In the genomic region with DNA sequence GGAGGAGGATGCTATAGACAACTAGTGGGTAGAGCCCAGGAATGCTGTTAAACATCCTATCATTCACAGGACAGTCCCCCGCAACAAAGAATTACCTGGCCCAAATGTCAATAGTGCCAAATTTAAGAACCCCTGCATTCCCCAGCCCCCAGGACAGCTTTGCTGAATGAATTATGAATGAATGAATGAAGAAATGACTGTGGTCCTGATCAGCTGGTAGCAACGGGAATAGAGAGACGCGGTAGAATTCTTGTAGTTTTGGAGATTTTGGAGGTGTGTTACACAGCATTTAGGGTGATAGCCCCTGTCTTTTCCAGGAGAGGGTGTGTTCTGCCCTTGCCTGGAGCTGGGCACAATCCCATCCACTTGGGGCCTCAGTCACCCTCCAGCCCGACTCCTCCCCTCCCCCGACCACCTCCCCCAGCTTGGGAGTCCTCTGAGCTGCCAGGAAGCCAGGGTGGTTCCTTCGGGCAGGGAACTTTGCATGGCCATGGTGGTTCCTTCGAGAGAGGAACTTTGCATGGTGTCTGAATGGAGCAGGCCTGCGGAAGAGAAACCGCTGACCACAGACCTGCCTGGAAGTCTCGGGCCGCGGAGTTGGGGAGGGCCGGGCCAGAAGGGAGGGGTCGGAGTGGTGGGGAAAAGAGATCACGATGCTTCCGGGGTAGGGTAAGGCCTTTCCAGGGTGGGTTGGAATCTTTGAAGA, we compare ENCODE assay signal across 11 cellular contexts. TPM values are rescaled to one million over a fixed set of nuclear protein-coding genes. Genes with fewer than 3 reads are reported as not detected.
DNase-seq lines count a peak whose midpoint lies in the region; ATAC-seq and TF ChIP-seq lines count a peak whose summit lies in the region.
"Had no signal": no experiment of that assay in that cellular context is flagged by ENCODE, and none has a peak within 500 bp of the region (broad histone marks: within the 10 kb centered on the region; RNA-seq: fewer than 3 reads in every experiment).

No MANE protein-coding gene starts in this region.

- no peak for ATAC-seq in GM21423 (IDR thresholded peaks at IDR 0.05; ENCODE audit: unreplicated experiment)
- no peak for ATAC-seq in GM19463 (IDR thresholded peaks at IDR 0.05; ENCODE audit: unreplicated experiment)

- no peak overlapping the region for H3K4me3 ChIP-seq in Karpas-422 (ENCODE audit: low read length)

- no peaks in the 10 kb centered on the region for H3K27me3 ChIP-seq in Karpas-422 (ENCODE audit: low read length)

- POLR2A ChIA-PET in HEK293T (lab: Yijun Ruan, JAX) = no interaction called here

- no peaks in the 10 kb centered on the region for H3K9me2 ChIP-seq in Karpas-422 (replicated peaks; ENCODE audit: insufficient read depth, low read length)

- peaks cover 6% of the 10 kb centered on the region for H3K36me3 Mint-ChIP-seq in brain

- CTCF ChIA-PET in HEK293T (lab: Yijun Ruan, JAX) = no interaction called here

- no peak overlapping the region for H3K27ac ChIP-seq in Karpas-422 (ENCODE audit: low read length)

- peaks cover 13 to 57% (median 25%) of the 10 kb centered on the region in 5 experiments for H3K9me3 Mint-ChIP-seq in brain

- peaks cover 11% of the 10 kb centered on the region for H3K4me1 Mint-ChIP-seq in brain

- peak overlapping the region in 3 of 5 experiments; percentile 65 to 75 (median 73) for H3K4me3 Mint-ChIP-seq in brain

- H3K4me2 ChIP-seq in Karpas-422 (ENCODE audit: low read depth, low read length, poor library complexity, severe bottlenecking) = peak overlapping the region; percentile 44

- H4K20me1 ChIP-seq in Karpas-422 (ENCODE audit: insufficient read depth, low read depth, low read length) = no peaks in the 10 kb centered on the region

- TF ChIP-seq CTCF in brain (conservative IDR thresholded peaks at IDR 0.05) = no peak

- peaks cover 23% of the 10 kb centered on the region for H3K4me1 ChIP-seq in Karpas-422 (ENCODE audit: low read length)

- no peak overlapping the region for H2AFZ ChIP-seq in Karpas-422 (ENCODE audit: low read length)

- DNase-seq in Ammon's horn (ENCODE audit: low spot score) (peak; percentile 48), Karpas-422 (no peak), medulla oblongata (ENCODE audit: extremely low spot score) (peak; percentile 65), HEK293T (ENCODE audit: extremely low spot score) (no peak), DMS 273 treated with DMSO at 0.1 percent for 48 hours (lab: John Stamatoyannopoulos, UW) (no peak)
- DNase-seq: activated gamma-delta T cell; CD4-positive, CD25-positive, alpha-beta regulatory T cell had no signal

- no peak overlapping the region for H3K9ac ChIP-seq in Karpas-422 (ENCODE audit: low read length)

- H3K36me3 ChIP-seq in Karpas-422 (ENCODE audit: insufficient read depth, low read length) = no peaks in the 10 kb centered on the region

- H3K9me3 ChIP-seq in Karpas-422 (ENCODE audit: low read length) = no peaks in the 10 kb centered on the region

- peaks cover 81% of the 10 kb centered on the region for H3K27me3 Mint-ChIP-seq in brain

- H3K79me2 ChIP-seq in Karpas-422 (ENCODE audit: low read length) = no peaks in the 10 kb centered on the region

- H3K27ac Mint-ChIP-seq in brain = no peak overlapping the region
- H3K27ac Mint-ChIP-seq: CD4-positive, CD25-positive, alpha-beta regulatory T cell had no signal

TF ChIP-seq in HEK293T, 16 proteins besides CTCF, POLR2A, EP300 and RAD21:
- TF ChIP-seq ELF4 (IDR thresholded peaks at IDR 0.05) (no peak), LEF1 (IDR thresholded peaks at IDR 0.05; ENCODE audit: borderline replicate concordance) (no peak), FOXM1 (IDR thresholded peaks at IDR 0.05; ENCODE audit: borderline replicate concordance) (no peak), ARNT (IDR thresholded peaks at IDR 0.05) (no peak), L3MBTL2 (conservative IDR thresholded peaks at IDR 0.05) (no peak), SP1 (IDR thresholded peaks at IDR 0.05) (no peak), ZNF384 (IDR thresholded peaks at IDR 0.05) (no peak), FOXK2 (IDR thresholded peaks at IDR 0.05) (no peak), BHLHE40 (IDR thresholded peaks at IDR 0.05; ENCODE audit: borderline replicate concordance) (no peak), SUZ12 (IDR thresholded peaks at IDR 0.05) (no peak), HDGF (IDR thresholded peaks at IDR 0.05; ENCODE audit: borderline replicate concordance) (no peak), FOXA1 (IDR thresholded peaks at IDR 0.05) (no peak)

RNA-seq across cellular contexts. Expression of a gene that starts 1.0 kb away (rescaled TPM):
- 16.9 and 22.5 TPM in 2 replicates for total RNA-seq in Karpas-422 (2014; rRNA removed; shearing (Covaris generic); ENCODE audit: low replicate concordance)
- 3.4 TPM for polyA plus RNA-seq in brain (ENCODE audit: insufficient read depth, low read depth, low replicate concordance)
- total RNA-seq: CD4-positive, CD25-positive, alpha-beta regulatory T cell; renal cortical epithelial cell had no signal

RNA-seq across cellular contexts. Expression of a gene that starts 40.8 kb away (rescaled TPM):
- total RNA-seq in Karpas-422 (2014; rRNA removed; shearing (Covaris generic); ENCODE audit: low replicate concordance) = 0.36 and 0.78 TPM in 2 replicates
- polyA plus RNA-seq in brain (ENCODE audit: insufficient read depth, low read depth, low replicate concordance) = 6.7 TPM
- total RNA-seq: CD4-positive, CD25-positive, alpha-beta regulatory T cell; renal cortical epithelial cell had no signal
- polyA plus RNA-seq: CD4-positive, CD25-positive, alpha-beta regulatory T cell had no signal

RNA-seq across cellular contexts. Expression of a gene that starts 58.5 kb away (rescaled TPM):
- 22.5 and 25.0 TPM in 2 replicates for total RNA-seq in Karpas-422 (2014; rRNA removed; shearing (Covaris generic); ENCODE audit: low replicate concordance)
- polyA plus RNA-seq in brain (ENCODE audit: insufficient read depth, low read depth, low replicate concordance) = 42.2 TPM

Comparison
In these comparisons a context has a peak if more than half of its experiments do, and no peak if none do; other contexts are left out.
1. DNase-seq: peak in Ammon's horn (single experiment) and medulla oblongata (single experiment); none in Karpas-422 (single experiment), HEK293T (single experiment) and DMS 273 treated with DMSO at 0.1 percent for 48 hours (single experiment).